Comparison of ENCODE assay signal across 19 cellular contexts in the genomic region with DNA sequence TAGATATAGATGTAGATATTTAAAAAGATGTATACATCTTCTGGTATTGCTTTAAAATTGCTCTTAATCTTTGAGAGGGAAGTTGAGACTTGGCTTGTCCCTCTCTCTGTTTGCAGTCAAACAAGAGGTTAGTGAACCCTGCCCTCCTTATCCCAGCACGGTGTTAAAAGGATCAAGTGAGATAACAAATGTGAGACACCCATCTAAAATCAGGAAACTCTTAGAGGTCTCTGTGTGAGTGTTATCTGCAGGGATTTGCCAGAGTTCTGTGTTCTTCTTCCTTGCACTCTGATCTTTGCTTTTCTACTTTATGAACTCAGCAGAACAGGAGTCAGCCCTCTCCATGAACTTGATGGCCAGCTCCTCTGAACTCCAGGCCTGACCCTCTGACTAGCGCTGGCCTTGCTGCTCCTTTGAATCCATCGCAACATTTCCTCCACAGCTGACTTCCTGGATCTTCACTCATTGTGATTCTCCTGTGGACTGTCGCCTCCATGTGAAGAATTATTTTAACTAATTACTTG.
A peak's percentile ranks its signal among the peaks of the same experiment; 100 is the strongest.
DNase-seq lines count a peak whose midpoint lies in the region; ATAC-seq, FAIRE-seq and TF ChIP-seq lines count a peak whose summit lies in the region.
"Had no signal": no experiment of that assay in that cellular context is flagged by ENCODE, and none has a peak within 500 bp of the region (broad histone marks: within the 10 kb centered on the region; RNA-seq: fewer than 3 reads in every experiment).

No MANE protein-coding gene starts in this region.

- H3K27ac ChIP-seq in liver (ENCODE audit: low read depth in 1 of 2, low read length in 2 of 2) (no peak overlapping the region), HepG2 (ENCODE audit: extremely low read length, insufficient read depth, low read length) (no peak overlapping the region), right lobe of liver (no peak overlapping the region), neural progenitor cell (no peak overlapping the region), Karpas-422 (ENCODE audit: low read length) (no peak overlapping the region)
- H3K27ac ChIP-seq: BLaER1 treated with 17β-estradiol and CSF1 and Interleukin-3, amounts not matched to agents 10 nM and 100 nM had no signal

- no peak overlapping the region for H3K4me3 Mint-ChIP-seq in neural progenitor cell
- H3K4me3 Mint-ChIP-seq in activated T-cell treated with anti-CD3 and anti-CD28 coated beads, Interleukin-2, amount 50 U/mL, for 24 hours, result no peak overlapping the region
- H3K4me3 Mint-ChIP-seq: B cell; CD8-positive, alpha-beta T cell; HFFc6 had no signal

- H3K79me2 ChIP-seq in HepG2 (ENCODE audit: insufficient read depth, low read length) (no peaks in the 10 kb centered on the region), neural progenitor cell (ENCODE audit: low read depth) (no peaks in the 10 kb centered on the region), Karpas-422 (ENCODE audit: low read length) (no peaks in the 10 kb centered on the region)

- TF ChIP-seq RAD21 in liver (IDR thresholded peaks at IDR 0.05) (no peak), HepG2 (CRISPR knock-in tag; IDR thresholded peaks at IDR 0.05) (no peak)

- H3K27ac Mint-ChIP-seq in neural progenitor cell, result peak overlapping the region; percentile 26
- no peak overlapping the region for H3K27ac Mint-ChIP-seq in activated T-cell treated with anti-CD3 and anti-CD28 coated beads, Interleukin-2, amount 50 U/mL, for 24 hours
- H3K27ac Mint-ChIP-seq: B cell; CD8-positive, alpha-beta T cell; HFFc6 had no signal

- no peaks in the 10 kb centered on the region for H3K27me3 ChIP-seq in liver (ENCODE audit: control insufficient read depth in 4 of 4, insufficient read depth in 4 of 4, low read length in 3 of 4)
- no peaks in the 10 kb centered on the region; a peak in 1 of 5 replicates for H3K27me3 ChIP-seq in HepG2 (ENCODE audit: control insufficient read depth in 1 of 2, insufficient read depth in 2 of 2, low read length in 2 of 2)
- no peaks in the 10 kb centered on the region for H3K27me3 ChIP-seq in right lobe of liver
- H3K27me3 ChIP-seq in neural progenitor cell, result no peaks in the 10 kb centered on the region
- no peaks in the 10 kb centered on the region for H3K27me3 ChIP-seq in Karpas-422 (ENCODE audit: low read length)
- H3K27me3 ChIP-seq: BLaER1 treated with 17β-estradiol and CSF1 and Interleukin-3, amounts not matched to agents 10 nM and 100 nM had no signal

- CTCF ChIA-PET in HepG2 (lab: Yijun Ruan, JAX; ENCODE audit: low intra/inter-chr PET ratio, low total read pairs), result no interaction called here

- DNase-seq in HepG2 (ENCODE audit: low spot score) (no peak), right lobe of liver (no peak), neural progenitor cell (ENCODE audit: low spot score) (no peak), Karpas-422 (no peak), HUDEP-2 (lab: John Stamatoyannopoulos, UW; ENCODE audit: unreplicated experiment in 76 of 76) (no peak)
- DNase-seq in activated T-cell treated with anti-CD3 and anti-CD28 coated beads, Interleukin-2, amount 50 U/mL, for 24 hours, result no peak
- DNase-seq: 8988T; Calu3; CD8-positive, alpha-beta T cell; DMS79 treated with DMSO at 0.1 percent for 48 hours; GOT3; H7; HFFc6; IMR-90 had no signal

- 50% methylated on average over 4 of the region's 4 CpGs for WGBS in liver
- WGBS in HepG2 (ENCODE audit: low lambda C conversion rate), result 20% methylated on average over 4 of the region's 4 CpGs
- WGBS in right lobe of liver (ENCODE audit: insufficient coverage, low coverage, low lambda C conversion rate, missing lambda C conversion rate), result 46% methylated on average over 4 of the region's 4 CpGs

- no peaks in the 10 kb centered on the region for H3F3A ChIP-seq in neural progenitor cell (ENCODE audit: low read depth)

- POLR2A ChIA-PET in HepG2 (lab: Yijun Ruan, JAX), result no interaction called here

- no peaks in the 10 kb centered on the region for H3K9me3 Mint-ChIP-seq in neural progenitor cell
- H3K9me3 Mint-ChIP-seq in activated T-cell treated with anti-CD3 and anti-CD28 coated beads, Interleukin-2, amount 50 U/mL, for 24 hours, result no peaks in the 10 kb centered on the region
- H3K9me3 Mint-ChIP-seq: HFFc6 had no signal

- no peaks in the 10 kb centered on the region for H3K4me1 ChIP-seq in liver (ENCODE audit: control insufficient read depth in 4 of 4, insufficient read depth in 4 of 4, low read length in 3 of 4)
- no peaks in the 10 kb centered on the region for H3K4me1 ChIP-seq in HepG2 (ENCODE audit: insufficient read depth, low read length)
- no peaks in the 10 kb centered on the region for H3K4me1 ChIP-seq in right lobe of liver
- no peaks in the 10 kb centered on the region for H3K4me1 ChIP-seq in neural progenitor cell
- no peaks in the 10 kb centered on the region for H3K4me1 ChIP-seq in Karpas-422 (ENCODE audit: low read length)
- H3K4me1 ChIP-seq: BLaER1 treated with 17β-estradiol and CSF1 and Interleukin-3, amounts not matched to agents 10 nM and 100 nM had no signal

- H2AFZ ChIP-seq in HepG2 (ENCODE audit: low read length), result no peak overlapping the region
- H2AFZ ChIP-seq in neural progenitor cell (replicated peaks), result no peak overlapping the region
- H2AFZ ChIP-seq in Karpas-422 (ENCODE audit: low read length), result no peak overlapping the region

- no peaks in the 10 kb centered on the region for H3K9me2 ChIP-seq in Karpas-422 (replicated peaks; ENCODE audit: insufficient read depth, low read length)

- H3K4me3 ChIP-seq in liver (ENCODE audit: low read depth in 1 of 3, low read length in 3 of 3), result no peak overlapping the region
- no peak overlapping the region for H3K4me3 ChIP-seq in HepG2 (replicated peaks in 1 of 3; ENCODE audit: insufficient read depth in 1 of 3, low read depth in 2 of 3, low read length in 3 of 3)
- H3K4me3 ChIP-seq in right lobe of liver, result no peak overlapping the region
- H3K4me3 ChIP-seq in neural progenitor cell, result no peak overlapping the region
- no peak overlapping the region for H3K4me3 ChIP-seq in Karpas-422 (ENCODE audit: low read length)
- H3K4me3 ChIP-seq: BLaER1 treated with 17β-estradiol and CSF1 and Interleukin-3, amounts not matched to agents 10 nM and 100 nM; GM12878 had no signal

- ATAC-seq in HepG2 (no peak), right lobe of liver (peak; percentile 29 to 69 (median 36))
- ATAC-seq: CD8-positive, alpha-beta T cell; GM12878; HCT116 had no signal

- H3K4me1 Mint-ChIP-seq in neural progenitor cell, result peaks cover 13% of the 10 kb centered on the region
- H3K4me1 Mint-ChIP-seq in activated T-cell treated with anti-CD3 and anti-CD28 coated beads, Interleukin-2, amount 50 U/mL, for 24 hours (ENCODE audit: low read depth), result no peaks in the 10 kb centered on the region
- H3K4me1 Mint-ChIP-seq: B cell had no signal

- peaks cover 3% of the 10 kb centered on the region for H3K36me3 Mint-ChIP-seq in neural progenitor cell
- H3K36me3 Mint-ChIP-seq in activated T-cell treated with anti-CD3 and anti-CD28 coated beads, Interleukin-2, amount 50 U/mL, for 24 hours (ENCODE audit: low read depth), result no peaks in the 10 kb centered on the region
- H3K36me3 Mint-ChIP-seq: CD8-positive, alpha-beta T cell had no signal

- H3K36me3 ChIP-seq in liver (ENCODE audit: control insufficient read depth in 4 of 4, insufficient read depth in 3 of 4, low read depth in 1 of 4, low read length in 3 of 4) (no peaks in the 10 kb centered on the region), HepG2 (replicated peaks in 1 of 2; ENCODE audit: control insufficient read depth in 1 of 2, insufficient read depth in 2 of 2, low read length in 2 of 2) (no peaks in the 10 kb centered on the region), right lobe of liver (no peaks in the 10 kb centered on the region), neural progenitor cell (no peaks in the 10 kb centered on the region), Karpas-422 (ENCODE audit: insufficient read depth, low read length) (no peaks in the 10 kb centered on the region)
- H3K36me3 ChIP-seq: BLaER1 treated with 17β-estradiol and CSF1 and Interleukin-3, amounts not matched to agents 10 nM and 100 nM had no signal

- no peak overlapping the region for H3K4me2 ChIP-seq in HepG2 (ENCODE audit: low read depth, low read length)
- H3K4me2 ChIP-seq in neural progenitor cell, result no peak overlapping the region
- H3K4me2 ChIP-seq in Karpas-422 (ENCODE audit: low read depth, low read length, poor library complexity, severe bottlenecking), result no peak overlapping the region
- H3K4me2 ChIP-seq: BLaER1 treated with 17β-estradiol and CSF1 and Interleukin-3, amounts not matched to agents 10 nM and 100 nM had no signal

- FAIRE-seq in HepG2 (lab: Jason Lieb, UNC), result no peak
- FAIRE-seq: GM12878 had no signal

- H3K9ac ChIP-seq in liver (ENCODE audit: low read depth in 1 of 2, low read length in 2 of 2) (no peak overlapping the region), HepG2 (ENCODE audit: insufficient read depth, low read depth, low read length) (no peak overlapping the region), neural progenitor cell (no peak overlapping the region), Karpas-422 (ENCODE audit: low read length) (no peak overlapping the region)
- H3K9ac ChIP-seq: BLaER1 treated with 17β-estradiol and CSF1 and Interleukin-3, amounts not matched to agents 10 nM and 100 nM had no signal

- TF ChIP-seq CTCF in liver (IDR thresholded peaks at IDR 0.05; ENCODE audit: low read depth, low read length, missing input control), result no peak
- TF ChIP-seq CTCF in HepG2 (CRISPR knock-in tag; IDR thresholded peaks at IDR 0.05), result no peak
- no peak for TF ChIP-seq CTCF in right lobe of liver (IDR thresholded peaks at IDR 0.05)
- TF ChIP-seq CTCF in neural progenitor cell (IDR thresholded peaks at IDR 0.05), result no peak

- no peaks in the 10 kb centered on the region for H3K9me3 ChIP-seq in liver (ENCODE audit: control insufficient read depth in 4 of 4, low read length in 3 of 4)
- peaks cover 6% of the 10 kb centered on the region; the same call in 1 of the 2 replicates for H3K9me3 ChIP-seq in HepG2 (ENCODE audit: low read length)
- no peaks in the 10 kb centered on the region for H3K9me3 ChIP-seq in right lobe of liver
- no peaks in the 10 kb centered on the region for H3K9me3 ChIP-seq in neural progenitor cell (ENCODE audit: low read depth)
- no peaks in the 10 kb centered on the region for H3K9me3 ChIP-seq in Karpas-422 (ENCODE audit: low read length)
- H3K9me3 ChIP-seq: BLaER1 treated with 17β-estradiol and CSF1 and Interleukin-3, amounts not matched to agents 10 nM and 100 nM had no signal

- in situ Hi-C loops in HepG2 (cut with HindIII; ENCODE audit: extremely low pct_ligation_motif_present, low pct_unique_long_range_greater_than_20kb), result no loop called here

- no TSS peak for BruUV-seq in HepG2 (replicated peaks; lab: Mats Ljungman, UMichigan)

- peaks cover 3% of the 10 kb centered on the region for H3K27me3 Mint-ChIP-seq in neural progenitor cell (ENCODE audit: insufficient read depth, low read depth)
- no peaks in the 10 kb centered on the region for H3K27me3 Mint-ChIP-seq in activated T-cell treated with anti-CD3 and anti-CD28 coated beads, Interleukin-2, amount 50 U/mL, for 24 hours

- TF ChIP-seq POLR2A in HepG2 (IDR thresholded peaks at IDR 0.05; ENCODE audit: insufficient read depth in 1 of 2, low read depth in 2 of 2, low read length in 2 of 2), result no peak
- TF ChIP-seq POLR2A in right lobe of liver (IDR thresholded peaks at IDR 0.05), result no peak

- TF ChIP-seq EP300 in HepG2 (IDR thresholded peaks at IDR 0.05; ENCODE audit: low read depth in 2 of 2, low read length in 2 of 2) (no peak), HepG2 (CRISPR knock-in tag; IDR thresholded peaks at IDR 0.05; ENCODE audit: borderline replicate concordance) (no peak)

- no peaks in the 10 kb centered on the region for H4K20me1 ChIP-seq in HepG2 (ENCODE audit: insufficient read depth, low read length)
- no peaks in the 10 kb centered on the region for H4K20me1 ChIP-seq in neural progenitor cell (ENCODE audit: low read depth)
- H4K20me1 ChIP-seq in Karpas-422 (ENCODE audit: insufficient read depth, low read depth, low read length), result no peaks in the 10 kb centered on the region
- H4K20me1 ChIP-seq: BLaER1 treated with 17β-estradiol and CSF1 and Interleukin-3, amounts not matched to agents 10 nM and 100 nM had no signal

- intact Hi-C loops in HepG2 (cut with micrococcal nuclease; ENCODE audit: unreplicated experiment) (no loop called here), right lobe of liver (cut with DNase I) (no loop called here)
